In genomic region chr7:149027055-149027454, GRCh38 we compare ENCODE assay signal across 8 cellular contexts. TPM values are rescaled to one million over a fixed set of nuclear protein-coding genes. Genes with fewer than 3 reads are reported as not detected.
DNase-seq lines count a peak whose midpoint lies in the region; ATAC-seq, FAIRE-seq and TF ChIP-seq lines count a peak whose summit lies in the region.

No MANE protein-coding gene starts in this region.

- H3K79me2 ChIP-seq in H9 (ENCODE audit: insufficient read depth, low read length) (peaks cover 31% of the 10 kb centered on the region; the same call in 1 of the 2 replicates), astrocyte (ENCODE audit: insufficient read depth, low read length) (peaks cover 61% of the 10 kb centered on the region)

- H3K4me3 Mint-ChIP-seq in H9: peak overlapping the region; percentile 93 to 96
- peak overlapping the region; percentile 97 for H3K4me3 Mint-ChIP-seq in astrocyte (ENCODE audit: unreplicated experiment)

- H3K9ac ChIP-seq in H9 (ENCODE audit: extremely low read depth, insufficient read length, low read length) (peak overlapping the region; percentile 94), astrocyte (ENCODE audit: low read length) (peak overlapping the region; percentile 91)

- no peak overlapping the region for H2BK15ac ChIP-seq in H9 (ENCODE audit: low read depth, low read length)

- no peak for FAIRE-seq in astrocyte (lab: Jason Lieb, UNC)

- DNase-seq in H9 (no peak), astrocyte (ENCODE audit: low read depth) (no peak), NCI-H2081 treated with DMSO at 0.1 percent for 48 hours (lab: John Stamatoyannopoulos, UW) (no peak)
- DNase-seq in activated CD8-positive, alpha-beta memory T cell treated with anti-CD3 and anti-CD28 coated beads, Interleukin-2, amount 50 U/mL, for 4 hours: no peak

- no peak overlapping the region for H3T11ph ChIP-seq in H9 (ENCODE audit: low read length)

- H3K4me2 ChIP-seq in H9 (ENCODE audit: insufficient read depth, insufficient read length, low read length) (peak overlapping the region; percentile 99), astrocyte (ENCODE audit: low read length) (peak overlapping the region; percentile 92)

- H3K79me1 ChIP-seq in H9 (ENCODE audit: insufficient read depth, low read depth, low read length, poor library complexity, severe bottlenecking): peaks cover 2% of the 10 kb centered on the region

- H3K27me3 Mint-ChIP-seq in H9 (ENCODE audit: low read depth): peaks cover 22% of the 10 kb centered on the region
- peaks cover 3% of the 10 kb centered on the region for H3K27me3 Mint-ChIP-seq in astrocyte (ENCODE audit: low read depth, unreplicated experiment)

- H3K36me3 Mint-ChIP-seq in H9 (ENCODE audit: insufficient read depth in 1 of 3, low read depth in 3 of 3) (peaks cover 3 to 20% (median 7%) of the 10 kb centered on the region in 3 experiments), astrocyte (ENCODE audit: low read depth, unreplicated experiment) (peaks cover 5% of the 10 kb centered on the region)

- peak overlapping the region; percentile 85 for H3K4me3 ChIP-seq in astrocyte (ENCODE audit: insufficient read depth, low read depth, low read length)
- H3K4me3 ChIP-seq in mesodermal cell (ENCODE audit: extremely low read depth, insufficient read depth, low read length, poor library complexity, severe bottlenecking): peak overlapping the region; percentile 100

- H3K23ac ChIP-seq in H9 (ENCODE audit: insufficient read length, low read depth, low read length): no peak overlapping the region

- no peak overlapping the region for H3K4ac ChIP-seq in H9 (ENCODE audit: low read depth, low read length)

- H3K23me2 ChIP-seq in H9 (ENCODE audit: insufficient read length, low read depth, low read length, poor library complexity, severe bottlenecking): peaks cover 6% of the 10 kb centered on the region

- no peak overlapping the region for H3K56ac ChIP-seq in H9 (ENCODE audit: insufficient read length, low read depth, low read length)

- no peak overlapping the region for H3K14ac ChIP-seq in H9 (ENCODE audit: insufficient read depth, low read length)

- no peaks in the 10 kb centered on the region for H3K9me3 Mint-ChIP-seq in H9
- H3K9me3 Mint-ChIP-seq in astrocyte (ENCODE audit: unreplicated experiment): no peaks in the 10 kb centered on the region

- H2BK12ac ChIP-seq in H9 (ENCODE audit: insufficient read length, low read depth, low read length): no peak overlapping the region

- ATAC-seq in HG02973 (IDR thresholded peaks at IDR 0.05; ENCODE audit: unreplicated experiment) (no peak), GM21381 (IDR thresholded peaks at IDR 0.05; ENCODE audit: unreplicated experiment) (no peak)

- H3K36me3 ChIP-seq in astrocyte (ENCODE audit: insufficient read depth, low read length) (peaks cover 3% of the 10 kb centered on the region), mesodermal cell (ENCODE audit: control insufficient read depth, insufficient read depth, low read length) (peaks cover 33% of the 10 kb centered on the region)

- H2AK5ac ChIP-seq in H9 (ENCODE audit: insufficient read length, low read length): no peak overlapping the region

- H4K20me1 ChIP-seq in H9 (ENCODE audit: control insufficient read depth, insufficient read depth, insufficient read length): no peaks in the 10 kb centered on the region
- peaks cover 52% of the 10 kb centered on the region for H4K20me1 ChIP-seq in astrocyte (ENCODE audit: insufficient read depth, low read length)

- no peak overlapping the region for H2BK20ac ChIP-seq in H9 (ENCODE audit: low read depth, low read length, poor library complexity, severe bottlenecking)

- H3K27me3 ChIP-seq in H9 (ENCODE audit: insufficient read depth, low read length) (no peaks in the 10 kb centered on the region), astrocyte (ENCODE audit: insufficient read depth, low read length) (no peaks in the 10 kb centered on the region)

- H4K5ac ChIP-seq in H9 (ENCODE audit: insufficient read length, low read depth, low read length): no peak overlapping the region

- no peak overlapping the region for H2BK120ac ChIP-seq in H9 (ENCODE audit: low read depth, low read length, poor library complexity, severe bottlenecking)

- peaks cover 48 to 50% of the 10 kb centered on the region in 2 experiments for H3K4me1 Mint-ChIP-seq in H9
- peaks cover 36% of the 10 kb centered on the region for H3K4me1 Mint-ChIP-seq in astrocyte (ENCODE audit: low read depth, unreplicated experiment)

- H3K9me3 ChIP-seq in H9 (ENCODE audit: control insufficient read depth, low read depth, low read length) (no peaks in the 10 kb centered on the region), astrocyte (ENCODE audit: insufficient read depth, low read depth, low read length) (no peaks in the 10 kb centered on the region), mesodermal cell (ENCODE audit: control insufficient read depth, low read length) (no peaks in the 10 kb centered on the region)

- WGBS in H9 (ENCODE audit: extremely low coverage, insufficient read length, low lambda C conversion rate): no CpG with 5 or more reads among the region's 10 CpGs
- 40 to 58% methylated on average over 1 to 6 of the region's 10 CpGs for WGBS in mesodermal cell (ENCODE audit: insufficient coverage in 2 of 2), 2 experiments

- H2BK5ac ChIP-seq in H9 (ENCODE audit: insufficient read length, low read length): no peak overlapping the region

- TF ChIP-seq CTCF in 22Rv1 (IDR thresholded peaks at IDR 0.05): no peak
- TF ChIP-seq CTCF in H9 (conservative IDR thresholded peaks at IDR 0.05): no peak
- no peak for TF ChIP-seq CTCF in astrocyte (IDR thresholded peaks at IDR 0.05; ENCODE audit: insufficient read depth, low read depth, low read length)

- H3K27ac ChIP-seq in 22Rv1 (peak overlapping the region; percentile 94), H9 (ENCODE audit: insufficient read length, low read depth, low read length) (no peak overlapping the region), astrocyte (ENCODE audit: low read depth, low read length) (peak overlapping the region; percentile 80), mesodermal cell (ENCODE audit: low read depth, low read length, severe bottlenecking) (no peak overlapping the region)

- H3K18ac ChIP-seq in H9 (ENCODE audit: insufficient read length, low read depth, low read length): no peak overlapping the region

- no peak overlapping the region for H4K8ac ChIP-seq in H9 (replicated peaks; ENCODE audit: insufficient read length, low read depth, low read length)

- H4K91ac ChIP-seq in H9 (ENCODE audit: insufficient read length, low read depth, low read length): no peak overlapping the region

- H2AFZ ChIP-seq in H9 (ENCODE audit: low read length) (no peak overlapping the region), astrocyte (ENCODE audit: low read depth, low read length) (no peak overlapping the region)

- peaks cover 3% of the 10 kb centered on the region; the same call in 1 of the 2 replicates for H3K4me1 ChIP-seq in H9 (ENCODE audit: insufficient read depth, low read length)
- peaks cover 16% of the 10 kb centered on the region for H3K4me1 ChIP-seq in astrocyte (ENCODE audit: insufficient read depth, low read length)
- H3K4me1 ChIP-seq in mesodermal cell (ENCODE audit: control insufficient read depth, insufficient read depth, low read length, poor library complexity, severe bottlenecking): peaks cover 26% of the 10 kb centered on the region

- H3K27ac Mint-ChIP-seq in H9 (peak overlapping the region in 2 of 3 experiments; percentile 39 to 78; a peak in 2 of 7 replicates), astrocyte (ENCODE audit: unreplicated experiment) (peak overlapping the region; percentile 58)

RNA-seq across cellular contexts. Expression of gene PDIA4, which starts 1.2 kb away (rescaled TPM):
- 217 and 230 TPM in 2 replicates for total RNA-seq in H9 (2021)
- total RNA-seq in astrocyte: 266 and 284 TPM in 2 replicates
- 365 TPM for polyA plus RNA-seq in mesodermal cell (2013, experiment 1 of 2)
- polyA plus RNA-seq in mesodermal cell (2013, experiment 2 of 2): 334 TPM

Comparison
In these comparisons a context has a peak if more than half of its experiments do, and no peak if none do; other contexts are left out.
1. H3K27ac ChIP-seq: peak in 22Rv1 (single experiment) and astrocyte (single experiment); none in H9 (single experiment) and mesodermal cell (single experiment).